Comparison of ENCODE assay signal across 2 cellular contexts in genomic region chr9:138098116-138098907, GRCh38.
TF ChIP-seq lines count a peak whose summit lies in the region.

No MANE protein-coding gene starts in this region.

TF ChIP-seq in SK-N-SH, 30 proteins besides CTCF, POLR2A, EP300 and RAD21 (continued from another document):
- no peak for TF ChIP-seq FOXJ3 (CRISPR knock-in tag; IDR thresholded peaks at IDR 0.05)
- TF ChIP-seq, protein P1, sequence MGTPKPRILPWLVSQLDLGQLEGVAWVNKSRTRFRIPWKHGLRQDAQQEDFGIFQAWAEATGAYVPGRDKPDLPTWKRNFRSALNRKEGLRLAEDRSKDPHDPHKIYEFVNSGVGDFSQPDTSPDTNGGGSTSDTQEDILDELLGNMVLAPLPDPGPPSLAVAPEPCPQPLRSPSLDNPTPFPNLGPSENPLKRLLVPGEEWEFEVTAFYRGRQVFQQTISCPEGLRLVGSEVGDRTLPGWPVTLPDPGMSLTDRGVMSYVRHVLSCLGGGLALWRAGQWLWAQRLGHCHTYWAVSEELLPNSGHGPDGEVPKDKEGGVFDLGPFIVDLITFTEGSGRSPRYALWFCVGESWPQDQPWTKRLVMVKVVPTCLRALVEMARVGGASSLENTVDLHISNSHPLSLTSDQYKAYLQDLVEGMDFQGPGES (IDR thresholded peaks at IDR 0.05; ENCODE audit: low read depth, low read length) = no peak

TF ChIP-seq in SK-N-SH treated with all-trans-retinoic acid at 6 μM for 48 hours, 23 proteins besides CTCF, POLR2A, EP300 and RAD21 (continued from another document):
- TF ChIP-seq CREB5 (CRISPR knock-in tag; IDR thresholded peaks at IDR 0.05; ENCODE audit: low read depth) = no peak
- no peak for TF ChIP-seq SNAI2 (CRISPR knock-in tag; IDR thresholded peaks at IDR 0.05)
- TF ChIP-seq ZFP3 (CRISPR knock-in tag; IDR thresholded peaks at IDR 0.05) = no peak
